In the genomic region with DNA sequence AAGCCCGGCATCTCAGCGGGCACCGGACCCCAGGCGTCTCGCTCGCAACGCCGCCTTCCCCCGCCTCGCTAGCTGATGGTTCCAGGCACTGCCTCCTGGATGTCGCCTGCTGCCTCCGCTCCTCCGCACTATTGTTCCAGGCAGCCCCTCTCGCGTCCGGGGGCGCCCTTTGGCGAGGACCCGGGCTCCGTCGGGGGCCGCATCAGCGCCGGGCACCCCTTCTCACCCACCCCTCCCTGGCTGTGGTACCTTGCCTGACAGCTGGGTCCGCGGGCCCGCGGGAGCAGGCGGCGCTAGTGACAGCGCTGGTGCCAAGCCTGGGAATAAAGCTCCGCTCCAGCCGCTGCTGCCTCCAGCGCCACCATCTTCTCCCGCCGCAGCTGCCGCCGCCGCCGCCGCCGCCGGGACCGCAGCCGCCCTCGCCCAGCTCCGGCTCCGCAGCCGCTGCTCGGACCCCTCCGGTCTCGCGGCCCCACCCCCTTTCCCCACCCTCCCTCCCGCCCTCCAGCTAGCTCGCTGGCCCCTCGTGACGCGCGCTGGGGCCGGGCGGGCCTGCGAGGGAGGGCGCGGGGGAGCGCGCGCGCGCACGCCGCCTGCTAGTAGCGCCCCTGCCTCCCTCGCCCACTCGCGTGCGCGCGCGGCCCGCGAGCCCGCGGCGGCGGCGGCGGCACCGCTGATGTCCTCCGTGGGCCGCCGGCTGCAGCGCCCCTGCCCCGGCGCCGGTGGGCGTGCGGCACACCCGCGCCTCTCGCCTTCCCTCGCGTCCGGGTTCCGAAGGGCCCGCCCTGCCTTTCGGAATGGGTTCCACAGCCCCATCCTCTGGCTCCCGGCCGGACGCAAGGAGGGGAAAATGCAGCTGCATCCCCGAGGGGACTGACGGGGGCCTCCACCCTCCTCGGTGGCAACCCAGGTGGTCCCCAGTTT, we compare ENCODE assay signal across 8 cellular contexts. TPM values are rescaled to one million over a fixed set of nuclear protein-coding genes. Genes with fewer than 3 reads are reported as not detected.
DNase-seq lines count a peak whose midpoint lies in the region; ATAC-seq, FAIRE-seq and TF ChIP-seq lines count a peak whose summit lies in the region.

APBA1 (minus strand) TSS at position 468 of the 924 bp plus-strand sequence.

- DNase-seq in GM12892 (ENCODE audit: insufficient read length) = peak; percentile 25
- DNase-seq in HFF-Myc (ENCODE audit: extremely low read depth, low read depth) = no peak
- DNase-seq in NCI-H1105 treated with DMSO at 0.1 percent for 48 hours (lab: John Stamatoyannopoulos, UW) = peak; percentile 75
- peak; percentile 59 for DNase-seq in activated CD4-positive, alpha-beta T cell treated with anti-CD3 and anti-CD28 coated beads for 36 hours
- DNase-seq in dedifferentiated amniotic fluid mesenchymal stem cell (ENCODE audit: extremely low spot score) = peak; percentile 34
- DNase-seq in left lung = peak; percentile 58 to 83
- peak; percentile 32 to 58 for DNase-seq in stimulated activated CD4-positive, alpha-beta T cell treated with anti-CD3 and anti-CD28 coated beads, Interleukin-2, amount 100 ng/mL, for 24 hours
- DNase-seq in RPMI8226 = no peak

- H3K27me3 Mint-ChIP-seq in activated CD4-positive, alpha-beta T cell treated with anti-CD3 and anti-CD28 coated beads for 36 hours = peaks cover 19% of the 10 kb centered on the region

- peak; percentile 40 for ATAC-seq in activated CD4-positive, alpha-beta T cell treated with anti-CD3 and anti-CD28 coated beads for 36 hours
- peak; percentile 71 for ATAC-seq in left lung

- H3K4me3 ChIP-seq in HFF-Myc (replicated peaks; ENCODE audit: low read depth, low read length) = peak within 1 kb of the TSS; percentile 65
- H3K4me3 ChIP-seq in left lung = peak within 1 kb of the TSS; percentile 54 to 81

- peaks cover 0 to 22% of the 10 kb centered on the region in 2 donors for H3K4me1 ChIP-seq in left lung

- no peak for TF ChIP-seq POLR2A in GM12892 (IDR thresholded peaks at IDR 0.05; ENCODE audit: low read depth, low read length)

- no peaks in the 10 kb centered on the region for H3K9me3 ChIP-seq in left lung

- peak within 1 kb of the TSS; percentile 67 for H3K4me3 Mint-ChIP-seq in activated CD4-positive, alpha-beta T cell treated with anti-CD3 and anti-CD28 coated beads for 36 hours

- no peaks in the 10 kb centered on the region for H3K9me3 Mint-ChIP-seq in activated CD4-positive, alpha-beta T cell treated with anti-CD3 and anti-CD28 coated beads for 36 hours (ENCODE audit: low read depth)

- no peak for FAIRE-seq in GM12892 (lab: Jason Lieb, UNC)

- CTCF ChIA-PET in activated CD4-positive, alpha-beta T cell treated with anti-CD3 and anti-CD28 coated beads for 36 hours (lab: Charles Lee) = interaction anchor here (0.5 to 2.8 kb wide), 15 partner anchors 9 to 250 kb away, joined by 3 to 9 read pairs (median 4); partner anchors contain the start of gene PTAR1

- peaks cover 0 to 50% of the 10 kb centered on the region in 2 donors for H3K27me3 ChIP-seq in left lung

- no peaks in the 10 kb centered on the region for H3K36me3 Mint-ChIP-seq in activated CD4-positive, alpha-beta T cell treated with anti-CD3 and anti-CD28 coated beads for 36 hours (ENCODE audit: low read depth)

- TF ChIP-seq CTCF in HFF-Myc (IDR thresholded peaks at IDR 0.05; ENCODE audit: low read depth, low read length, missing control alignments) = no peak
- TF ChIP-seq CTCF in left lung (IDR thresholded peaks at IDR 0.05) = no peak

- intact Hi-C loops in activated CD4-positive, alpha-beta T cell treated with anti-CD3 and anti-CD28 coated beads for 36 hours (cut with DNase I, micrococcal nuclease) = loop anchor here (1.0 to 5.0 kb wide), 3 partner anchors 87 to 585 kb away; partner anchors contain the start of gene SMC5 (in 1 of the 2)
- intact Hi-C loops in left lung (cut with DNase I) = loop anchor here in 1 of 2 donors (10.0 kb wide), 1 partner anchor 63 kb away; no protein-coding TSS in a partner anchor

- no peaks in the 10 kb centered on the region for H3K36me3 ChIP-seq in left lung

- H3K27ac Mint-ChIP-seq in activated CD4-positive, alpha-beta T cell treated with anti-CD3 and anti-CD28 coated beads for 36 hours = no peak within 1 kb of the TSS

- H3K4me1 Mint-ChIP-seq in activated CD4-positive, alpha-beta T cell treated with anti-CD3 and anti-CD28 coated beads for 36 hours = no peaks in the 10 kb centered on the region

- POLR2A ChIA-PET in activated CD4-positive, alpha-beta T cell treated with anti-CD3 and anti-CD28 coated beads for 36 hours (lab: Charles Lee) = no interaction called here

- peak within 1 kb of the TSS; percentile 35 to 74 for H3K27ac ChIP-seq in left lung

RNA-seq across cellular contexts. Expression of gene APBA1, which starts in this region (rescaled TPM):
- polyA plus RNA-seq in GM12892 (2012; ENCODE audit: missing spikeins) = not detected
- under 1 TPM; 0.16 to 0.35 TPM for total RNA-seq in activated CD4-positive, alpha-beta T cell treated with anti-CD3 and anti-CD28 coated beads for 36 hours
- total RNA-seq in left lung = 1 to 10 TPM; 2.4 to 2.5 TPM

Comparison
In these comparisons a context has a peak if more than half of its experiments do, and no peak if none do; other contexts are left out.
1. Peak in DNase-seq and ATAC-seq in activated CD4-positive, alpha-beta T cell treated with anti-CD3 and anti-CD28 coated beads for 36 hours; RNA of the gene not detected or under 1 TPM.
2. DNase-seq: peak in GM12892 (single experiment), NCI-H1105 treated with DMSO at 0.1 percent for 48 hours (single experiment), dedifferentiated amniotic fluid mesenchymal stem cell (single experiment), left lung (2 of 2) and stimulated activated CD4-positive, alpha-beta T cell treated with anti-CD3 and anti-CD28 coated beads, Interleukin-2, amount 100 ng/mL, for 24 hours (2 of 2); none in HFF-Myc (single experiment) and RPMI8226 (single experiment).